21 cellular contexts compared by ENCODE assay signal in genomic region chr18:30485078-30485477, GRCh38.
"Had no signal": no experiment of that assay in that cellular context is flagged by ENCODE, and none has a peak within 500 bp of the region (broad histone marks: within the 10 kb centered on the region; RNA-seq: fewer than 3 reads in every experiment).

No MANE protein-coding gene starts in this region.

- DNase-seq: activated CD4-positive, alpha-beta T cell treated with anti-CD3 and anti-CD28 coated beads for 48 hours; activated CD4-positive, alpha-beta T cell treated with anti-CD3 and anti-CD28 coated beads, Interleukin-2, amount 50 U/mL, for 4 hours; activated CD4-positive, CD25-positive, alpha-beta regulatory T cell treated with anti-CD3 and anti-CD28 coated beads, Interleukin-2, amount 50 U/mL, for 72 hours; activated CD8-positive, alpha-beta memory T cell treated with anti-CD3 and anti-CD28 coated beads, Interleukin-2, amount 50 U/mL, for 48 hours; activated CD8-positive, alpha-beta T cell treated with anti-CD3 and anti-CD28 coated beads, Interleukin-2, amount 10 ng/mL, durations not matched to agents 7 days and 5 days; activated naive CD4-positive, alpha-beta T cell treated with anti-CD3 and anti-CD28 coated beads, Interleukin-2, amount 50 U/mL, for 16 hours; activated naive CD8-positive, alpha-beta T cell treated with anti-CD3 and anti-CD28 coated beads, Interleukin-2, amount 10 ng/mL, durations not matched to agents 7 days and 5 days; activated T-cell treated with anti-CD3 and anti-CD28 coated beads, Interleukin-2, amount 50 U/mL, for 1 hour; adrenal gland; aorta; body of pancreas; Kasumi-1; NCI-H1092; NCI-H1436; NCI-H1694 treated with DMSO at 0.1 percent for 48 hours; NCI-H2081; NCI-H510A treated with DMSO at 0.1 percent for 48 hours; SIG-M5; T-helper 17 cell; T-helper 9 cell had no signal

- H3K4me3 ChIP-seq: adrenal gland, body of pancreas had no signal

- ATAC-seq: activated CD8-positive, alpha-beta T cell treated with anti-CD3 and anti-CD28 coated beads, Interleukin-2, amount 10 ng/mL, durations not matched to agents 7 days and 5 days; body of pancreas; T-helper 17 cell; WTC11 had no signal
